ENCODE assay signal across 8 cellular contexts in the genomic region with DNA sequence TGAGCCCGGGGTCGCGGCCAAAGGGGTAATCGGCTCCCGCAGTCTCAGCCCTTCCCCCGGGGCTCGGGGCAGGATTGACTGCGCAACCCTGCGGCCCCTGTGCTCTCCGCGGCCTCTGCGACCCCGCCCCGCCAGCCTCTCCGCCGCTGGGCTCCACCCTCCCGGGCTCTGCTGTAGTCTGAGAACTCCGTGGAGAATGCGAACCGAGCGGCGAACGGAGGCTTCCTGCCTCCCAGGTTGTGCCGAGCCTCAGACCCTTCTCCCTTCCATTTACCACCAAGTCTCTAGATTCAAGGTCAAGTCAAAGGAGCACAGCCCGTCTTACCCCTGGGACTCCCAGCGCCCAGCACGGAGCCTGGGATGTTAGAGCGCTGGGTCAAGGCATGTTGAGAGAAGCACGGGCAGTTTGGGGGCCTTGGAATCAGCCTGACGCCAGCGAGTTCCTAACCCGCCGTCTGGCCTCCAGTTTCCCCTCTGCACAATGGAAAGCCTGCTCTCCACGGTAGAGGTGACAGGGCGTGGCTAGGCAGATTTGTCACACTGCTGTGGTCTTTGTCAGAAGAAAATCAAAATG. TPM values are rescaled to one million over a fixed set of nuclear protein-coding genes. Genes with fewer than 3 reads are reported as not detected.
A peak's percentile ranks its signal among the peaks of the same experiment; 100 is the strongest.
DNase-seq lines count a peak whose midpoint lies in the region; ATAC-seq lines count a peak whose summit lies in the region.

No MANE protein-coding gene starts in this region.

- no peak for ATAC-seq in HG03095 (IDR thresholded peaks at IDR 0.05; ENCODE audit: unreplicated experiment)

- peak; percentile 74 for DNase-seq in NCI-H82 (lab: John Stamatoyannopoulos, UW)
- no peak for DNase-seq in NCI-H82 treated with DMSO at 0.1 percent for 48 hours (lab: John Stamatoyannopoulos, UW; ENCODE audit: unreplicated experiment)
- DNase-seq in activated CD4-positive, alpha-beta T cell treated with anti-CD3 and anti-CD28 coated beads for 4 hours: peak; percentile 59 to 61
- DNase-seq in effector CD4-positive, alpha-beta T cell: peak; percentile 39
- DNase-seq in lung microvascular endothelial cell (ENCODE audit: low read depth in 2 of 2): peak; percentile 61 to 79
- DNase-seq in stimulated activated CD8-positive, alpha-beta memory T cell treated with anti-CD3 and anti-CD28 coated beads, Interleukin-2, amount 100 ng/mL, for 48 hours (ENCODE audit: low read depth in 2 of 2): peak; percentile 44 to 65
- no peak for DNase-seq in GF-D8 (lab: John Stamatoyannopoulos, UW)

RNA-seq across cellular contexts. Expression of a gene that starts 3.0 kb away (rescaled TPM):
- 28.8 and 50.6 TPM in 2 replicates for total RNA-seq in lung microvascular endothelial cell

Comparison
In these comparisons a context has a peak if more than half of its experiments do, and no peak if none do; other contexts are left out.
1. DNase-seq: peak in NCI-H82 (single experiment), activated CD4-positive, alpha-beta T cell treated with anti-CD3 and anti-CD28 coated beads for 4 hours (2 of 2), effector CD4-positive, alpha-beta T cell (single experiment), lung microvascular endothelial cell (2 of 2) and stimulated activated CD8-positive, alpha-beta memory T cell treated with anti-CD3 and anti-CD28 coated beads, Interleukin-2, amount 100 ng/mL, for 48 hours (2 of 2); none in NCI-H82 treated with DMSO at 0.1 percent for 48 hours (single experiment) and GF-D8 (single experiment).